In the genomic region with DNA sequence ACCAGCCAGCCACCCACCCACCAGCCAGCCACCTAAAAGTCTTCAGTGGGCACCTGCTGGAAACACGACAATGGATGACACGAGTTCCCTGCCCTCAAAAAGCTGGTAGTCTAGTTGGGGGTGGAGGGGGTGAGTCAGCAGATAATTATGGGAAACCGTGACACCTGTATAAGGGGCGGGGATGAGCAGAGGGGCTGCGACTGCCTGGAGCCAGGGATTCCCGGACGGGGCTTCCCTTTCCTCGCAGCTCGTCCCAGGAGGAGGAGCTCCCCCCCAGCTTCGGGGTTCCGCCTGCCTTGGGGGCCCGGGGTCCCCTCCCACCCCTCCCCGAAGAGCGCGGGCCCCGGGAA, we compare ENCODE assay signal across 8 cellular contexts. TPM values are rescaled to one million over a fixed set of nuclear protein-coding genes. Genes with fewer than 3 reads are reported as not detected.
A peak's percentile ranks its signal among the peaks of the same experiment; 100 is the strongest.
DNase-seq lines count a peak whose midpoint lies in the region; ATAC-seq and TF ChIP-seq lines count a peak whose summit lies in the region.

No MANE protein-coding gene starts in this region.

- TF ChIP-seq CTCF in OCI-LY1 (IDR thresholded peaks at IDR 0.05; ENCODE audit: low read length) (no peak), glutamatergic neuron (IDR thresholded peaks at IDR 0.05; ENCODE audit: partially characterized antibody, unreplicated experiment) (no peak)

- no peaks in the 10 kb centered on the region for H3K9me3 ChIP-seq in OCI-LY1 (ENCODE audit: low read length)

- ATAC-seq in stimulated activated naive B cell treated with anti-CD40 and anti-IgM and Interleukin-4, amounts not matched to agents 10 μg/mL and 1 μg/mL and 100 μg/mL, for 72 hours (replicated peaks) = no peak
- no peak for ATAC-seq in GM19397 (IDR thresholded peaks at IDR 0.05; ENCODE audit: unreplicated experiment)
- no peak for ATAC-seq in GM19035 (IDR thresholded peaks at IDR 0.05; ENCODE audit: unreplicated experiment)

- H3K27me3 ChIP-seq in OCI-LY1 (ENCODE audit: insufficient read depth, low read length) = peaks cover under 1% of the 10 kb centered on the region; the same call in 1 of the 2 replicates

- peaks cover 13% of the 10 kb centered on the region for H3K4me1 Mint-ChIP-seq in glutamatergic neuron (ENCODE audit: low read depth, unreplicated experiment)
- H3K4me1 Mint-ChIP-seq in stimulated activated naive B cell treated with anti-CD40 and anti-IgM and Interleukin-4, amounts not matched to agents 10 μg/mL and 1 μg/mL and 100 μg/mL, for 72 hours = peaks cover 23 to 36% of the 10 kb centered on the region in 2 donors

- H3K27ac Mint-ChIP-seq in glutamatergic neuron (ENCODE audit: unreplicated experiment) = no peak overlapping the region
- H3K27ac Mint-ChIP-seq in stimulated activated naive B cell treated with anti-CD40 and anti-IgM and Interleukin-4, amounts not matched to agents 10 μg/mL and 1 μg/mL and 100 μg/mL, for 72 hours = peak overlapping the region; percentile 51

- H3K4me3 Mint-ChIP-seq in glutamatergic neuron (ENCODE audit: unreplicated experiment) = peak overlapping the region; percentile 50
- H3K4me3 Mint-ChIP-seq in stimulated activated naive B cell treated with anti-CD40 and anti-IgM and Interleukin-4, amounts not matched to agents 10 μg/mL and 1 μg/mL and 100 μg/mL, for 72 hours = peak overlapping the region; percentile 50 to 85

- no peak overlapping the region for H3K27ac ChIP-seq in OCI-LY1 (ENCODE audit: low read depth, low read length, poor library complexity, severe bottlenecking)

- H3K9me2 ChIP-seq in OCI-LY1 (ENCODE audit: low read depth, low read length) = no peaks in the 10 kb centered on the region

- 0 out of 2 replicates have a peak overlapping the region, but pooled peaks have one; percentile 59 for H3K4me2 ChIP-seq in OCI-LY1 (ENCODE audit: low read length)

- no peak overlapping the region for H3K9ac ChIP-seq in OCI-LY1 (ENCODE audit: low read length)

- H3F3A ChIP-seq in OCI-LY1 (ENCODE audit: insufficient read depth, low read length) = no peaks in the 10 kb centered on the region

- peaks cover 22% of the 10 kb centered on the region for H3K27me3 Mint-ChIP-seq in glutamatergic neuron (ENCODE audit: unreplicated experiment)
- peaks cover 46 to 65% of the 10 kb centered on the region in 2 donors for H3K27me3 Mint-ChIP-seq in stimulated activated naive B cell treated with anti-CD40 and anti-IgM and Interleukin-4, amounts not matched to agents 10 μg/mL and 1 μg/mL and 100 μg/mL, for 72 hours

- H2AFZ ChIP-seq in OCI-LY1 (ENCODE audit: low read length) = no peak overlapping the region

- H4K20me1 ChIP-seq in OCI-LY1 (ENCODE audit: insufficient read depth, low read length) = no peaks in the 10 kb centered on the region

- no peaks in the 10 kb centered on the region for H3K79me2 ChIP-seq in OCI-LY1 (ENCODE audit: insufficient read depth, low read length)

- DNase-seq in NCI-H82 (lab: John Stamatoyannopoulos, UW) = peak; percentile 60
- no peak for DNase-seq in NCI-H82 treated with DMSO at 0.1 percent for 48 hours (lab: John Stamatoyannopoulos, UW; ENCODE audit: unreplicated experiment)
- no peak for DNase-seq in glutamatergic neuron
- DNase-seq in stimulated activated naive B cell treated with anti-CD40 and anti-IgM and Interleukin-4, amounts not matched to agents 10 μg/mL and 1 μg/mL and 100 μg/mL, for 72 hours = no peak
- DNase-seq in glomerular visceral epithelial cell (ENCODE audit: extremely low spot score) = no peak

- H3K4me1 ChIP-seq in OCI-LY1 (ENCODE audit: insufficient read depth, low read length, severe bottlenecking) = peaks cover 35% of the 10 kb centered on the region

- no peak overlapping the region for H3K4me3 ChIP-seq in OCI-LY1 (ENCODE audit: low read depth, low read length, poor library complexity, severe bottlenecking)

- no peaks in the 10 kb centered on the region for H3K36me3 ChIP-seq in OCI-LY1 (ENCODE audit: insufficient read depth, low read length)

- H3K9me3 Mint-ChIP-seq in glutamatergic neuron (ENCODE audit: unreplicated experiment) = peaks cover 21% of the 10 kb centered on the region
- H3K9me3 Mint-ChIP-seq in stimulated activated naive B cell treated with anti-CD40 and anti-IgM and Interleukin-4, amounts not matched to agents 10 μg/mL and 1 μg/mL and 100 μg/mL, for 72 hours = no peaks in the 10 kb centered on the region

- no peaks in the 10 kb centered on the region for H3K36me3 Mint-ChIP-seq in glutamatergic neuron (ENCODE audit: unreplicated experiment)
- no peaks in the 10 kb centered on the region for H3K36me3 Mint-ChIP-seq in stimulated activated naive B cell treated with anti-CD40 and anti-IgM and Interleukin-4, amounts not matched to agents 10 μg/mL and 1 μg/mL and 100 μg/mL, for 72 hours

RNA-seq across cellular contexts. Expression of a gene that starts 2.3 kb away (rescaled TPM):
- total RNA-seq in glutamatergic neuron (ENCODE audit: unreplicated experiment) = 119 TPM

RNA-seq across cellular contexts. Expression of a gene that starts 31.1 kb away (rescaled TPM):
- 10.8 TPM for total RNA-seq in glutamatergic neuron (ENCODE audit: unreplicated experiment)

RNA-seq across cellular contexts. Expression of a gene that starts 57.5 kb away (rescaled TPM):
- 5.2 TPM for total RNA-seq in glutamatergic neuron (ENCODE audit: unreplicated experiment)
